Comparison of ENCODE assay signal across 8 cellular contexts in the genomic region with DNA sequence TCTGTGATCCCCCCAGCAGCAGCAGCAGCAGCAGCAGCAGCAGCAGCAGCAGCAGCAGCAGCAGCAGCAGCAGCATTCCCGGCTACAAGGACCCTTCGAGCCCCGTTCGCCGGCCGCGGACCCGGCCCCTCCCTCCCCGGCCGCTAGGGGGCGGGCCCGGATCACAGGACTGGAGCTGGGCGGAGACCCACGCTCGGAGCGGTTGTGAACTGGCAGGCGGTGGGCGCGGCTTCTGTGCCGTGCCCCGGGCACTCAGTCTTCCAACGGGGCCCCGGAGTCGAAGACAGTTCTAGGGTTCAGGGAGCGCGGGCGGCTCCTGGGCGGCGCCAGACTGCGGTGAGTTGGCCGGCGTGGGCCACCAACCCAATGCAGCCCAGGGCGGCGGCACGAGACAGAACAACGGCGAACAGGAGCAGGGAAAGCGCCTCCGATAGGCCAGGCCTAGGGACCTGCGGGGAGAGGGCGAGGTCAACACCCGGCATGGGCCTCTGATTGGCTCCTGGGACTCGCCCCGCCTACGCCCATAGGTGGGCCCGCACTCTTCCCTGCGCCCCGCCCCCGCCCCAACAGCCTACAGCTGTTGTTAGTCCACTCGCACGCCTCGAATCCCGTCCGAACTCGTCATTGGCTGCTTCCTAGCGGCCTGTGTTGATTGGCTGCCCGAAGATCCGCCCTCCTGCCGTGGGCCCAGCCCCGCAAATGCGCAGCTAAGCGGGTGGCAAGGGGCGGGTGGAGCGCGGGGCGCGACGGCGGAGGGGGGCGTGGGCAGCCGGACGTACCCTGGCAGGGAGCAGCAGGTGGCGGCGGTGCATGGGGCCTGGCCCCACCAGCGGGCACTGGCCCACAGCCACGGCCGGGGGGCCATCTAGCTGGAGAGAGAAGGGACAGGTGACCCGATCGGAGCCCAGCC. TPM values are rescaled to one million over a fixed set of nuclear protein-coding genes. Genes with fewer than 3 reads are reported as not detected.
DNase-seq lines count a peak whose midpoint lies in the region; FAIRE-seq and TF ChIP-seq lines count a peak whose summit lies in the region.

No MANE protein-coding gene starts in this region.

- FAIRE-seq in H54 (lab: Jason Lieb, UNC) (peak; percentile 67), frontal cortex (lab: Jason Lieb, UNC) (no peak)

- peak overlapping the region; percentile 91 for H3K9ac ChIP-seq in neuronal stem cell (ENCODE audit: low read depth, low read length, poor library complexity)
- H3K9ac ChIP-seq in subcutaneous abdominal adipose tissue (ENCODE audit: low read length in 5 of 5) = peak overlapping the region in 2 of 5 donors; percentile 58 to 74

- H4K8ac ChIP-seq in neuronal stem cell (ENCODE audit: low read depth, low read length) = no peak overlapping the region

- H3K79me1 ChIP-seq in neuronal stem cell (ENCODE audit: low read depth, low read length) = peaks cover 15% of the 10 kb centered on the region

- H2AFZ ChIP-seq in neuronal stem cell (ENCODE audit: low read length) = peak overlapping the region; percentile 91

- H3K4me1 ChIP-seq in neuronal stem cell (ENCODE audit: control insufficient read depth in 2 of 2, insufficient read depth in 1 of 2, low read depth in 1 of 2, low read length in 2 of 2) = peaks cover 12% of the 10 kb centered on the region in 2 donors
- peaks cover 0 to 52% (median 43%) of the 10 kb centered on the region in 5 donors for H3K4me1 ChIP-seq in subcutaneous abdominal adipose tissue (ENCODE audit: control insufficient read depth in 5 of 5, insufficient read depth in 5 of 5, low read length in 5 of 5)

- H2BK12ac ChIP-seq in neuronal stem cell (ENCODE audit: low read length) = no peak overlapping the region

- peak overlapping the region; percentile 91 for H2BK120ac ChIP-seq in neuronal stem cell (ENCODE audit: low read depth, low read length)

- DNase-seq in EL = peak; percentile 98
- peak; percentile 86 for DNase-seq in H54 (ENCODE audit: insufficient read length, low spot score)
- DNase-seq in M059J (ENCODE audit: low read depth) = peak; percentile 90
- DNase-seq in SHP77 treated with DMSO at 0.1 percent for 48 hours (lab: John Stamatoyannopoulos, UW) = peak; percentile 95
- peak; percentile 79 to 92 (median 86) for DNase-seq in activated naive CD4-positive, alpha-beta T cell (lab: John Stamatoyannopoulos, UW)
- peak; percentile 97 for DNase-seq in frontal cortex (ENCODE audit: low spot score in 2 of 2)
- peak; percentile 98 for DNase-seq in neuronal stem cell (ENCODE audit: low spot score)

- H3K27ac ChIP-seq in neuronal stem cell (replicated peaks; ENCODE audit: low read length) (peak overlapping the region; percentile 98), subcutaneous abdominal adipose tissue (ENCODE audit: low read depth, low read length) (peak overlapping the region; percentile 94)

- H3K4me2 ChIP-seq in neuronal stem cell (ENCODE audit: insufficient read depth, low read length, poor library complexity, severe bottlenecking) = peak overlapping the region; percentile 94

- peak overlapping the region; percentile 100 for H3K23ac ChIP-seq in neuronal stem cell (ENCODE audit: low read depth, low read length, poor library complexity)

- H3K18ac ChIP-seq in neuronal stem cell (ENCODE audit: low read length) = peak overlapping the region; percentile 100

- 0 out of 2 replicates have a peak, but pooled peaks have one; percentile 7 for TF ChIP-seq POLR2A in H54 (IDR thresholded peaks at IDR 0.05; ENCODE audit: low read depth, low read length)

- H3K36me3 ChIP-seq in neuronal stem cell (replicated peaks in 1 of 2; ENCODE audit: control insufficient read depth in 2 of 2, insufficient read depth in 2 of 2, low read length in 2 of 2) (peaks cover 15 to 49% of the 10 kb centered on the region in 2 donors), subcutaneous abdominal adipose tissue (ENCODE audit: control insufficient read depth in 5 of 5, insufficient read depth in 5 of 5, low read length in 5 of 5) (peaks cover 0 to 15% (median 8%) of the 10 kb centered on the region in 5 donors)

- H3K9me3 ChIP-seq in neuronal stem cell (replicated peaks in 1 of 2; ENCODE audit: control insufficient read depth in 2 of 2, insufficient read depth in 1 of 2, low read depth in 1 of 2, low read length in 2 of 2) = no peaks in the 10 kb centered on the region
- H3K9me3 ChIP-seq in subcutaneous abdominal adipose tissue (ENCODE audit: control insufficient read depth in 5 of 5, low read length in 5 of 5) = no peaks in the 10 kb centered on the region

- peak overlapping the region; percentile 37 for H3K4ac ChIP-seq in neuronal stem cell (ENCODE audit: low read length)

- peak overlapping the region; percentile 48 to 86 for H3K4me3 ChIP-seq in neuronal stem cell (ENCODE audit: low read length in 2 of 2)
- H3K4me3 ChIP-seq in subcutaneous abdominal adipose tissue (ENCODE audit: low read depth in 1 of 5, low read length in 5 of 5) = peak overlapping the region in 4 of 5 donors; percentile 70 to 93 (median 84)

- peak overlapping the region; percentile 96 for H2AK5ac ChIP-seq in neuronal stem cell (ENCODE audit: low read depth, low read length)

- H2BK15ac ChIP-seq in neuronal stem cell (ENCODE audit: low read length) = peak overlapping the region; percentile 85

- peak overlapping the region; percentile 97 for H2BK5ac ChIP-seq in neuronal stem cell (ENCODE audit: low read length)

- H4K91ac ChIP-seq in neuronal stem cell (ENCODE audit: low read depth, low read length, poor library complexity) = no peak overlapping the region

- peak overlapping the region; percentile 82 for H3K14ac ChIP-seq in neuronal stem cell (ENCODE audit: low read length)

- no peaks in the 10 kb centered on the region for H3K27me3 ChIP-seq in neuronal stem cell (ENCODE audit: control insufficient read depth in 3 of 3, insufficient read depth in 3 of 3, low read depth in 1 of 3, low read length in 3 of 3)
- H3K27me3 ChIP-seq in subcutaneous abdominal adipose tissue (ENCODE audit: control insufficient read depth in 5 of 5, insufficient read depth in 4 of 5, low read length in 5 of 5) = peaks cover 0 to 5% (median 0%) of the 10 kb centered on the region in 5 donors

- WGBS in neuronal stem cell (ENCODE audit: extremely low coverage in 2 of 2, insufficient read length in 2 of 2, insufficient replicate concordance in 1 of 2), 2 donors = no CpG with 5 or more reads among the region's 79 CpGs

RNA-seq across cellular contexts. Expression of a gene that starts 1.4 kb away (rescaled TPM):
- 8.7 and 14.8 TPM in 2 replicates for total RNA-seq in M059J (2014; rRNA removed; shearing (Covaris generic))
- total RNA-seq in frontal cortex = 0.82 TPM
- polyA plus RNA-seq in neuronal stem cell (2013, experiment 1 of 2) = 34.8 TPM
- polyA plus RNA-seq in neuronal stem cell (2013, experiment 2 of 2) = 34.5 TPM

RNA-seq across cellular contexts. Expression of a gene that starts 11.8 kb away (rescaled TPM):
- 22.7 and 40.4 TPM in 2 replicates for total RNA-seq in M059J (2014; rRNA removed; shearing (Covaris generic))
- total RNA-seq in frontal cortex = 13.9 TPM
- 29.4 TPM for polyA plus RNA-seq in neuronal stem cell (2013, experiment 1 of 2)
- 28.6 TPM for polyA plus RNA-seq in neuronal stem cell (2013, experiment 2 of 2)

RNA-seq across cellular contexts. Expression of a gene that starts 22.2 kb away (rescaled TPM):
- 16.0 and 38.2 TPM in 2 replicates for total RNA-seq in M059J (2014; rRNA removed; shearing (Covaris generic))
- 47.7 TPM for total RNA-seq in frontal cortex
- polyA plus RNA-seq in neuronal stem cell (2013, experiment 1 of 2) = 36.3 TPM
- polyA plus RNA-seq in neuronal stem cell (2013, experiment 2 of 2) = 35.8 TPM

RNA-seq across cellular contexts. Expression of a gene that starts 37.2 kb away (rescaled TPM):
- 0.25 TPM in 1 of 2 replicates, not detected in the other for total RNA-seq in M059J (2014; rRNA removed; shearing (Covaris generic))
- total RNA-seq in frontal cortex = not detected
- 0.01 TPM for polyA plus RNA-seq in neuronal stem cell (2013, experiment 1 of 2)
- polyA plus RNA-seq in neuronal stem cell (2013, experiment 2 of 2) = 0.03 TPM

RNA-seq across cellular contexts. Expression of a gene that starts 39.8 kb away (rescaled TPM):
- 4.4 and 6.9 TPM in 2 replicates for total RNA-seq in M059J (2014; rRNA removed; shearing (Covaris generic))
- 13.9 TPM for total RNA-seq in frontal cortex
- 16.9 TPM for polyA plus RNA-seq in neuronal stem cell (2013, experiment 1 of 2)
- 17.4 TPM for polyA plus RNA-seq in neuronal stem cell (2013, experiment 2 of 2)

Comparison
In these comparisons a context has a peak if more than half of its experiments do, and no peak if none do; other contexts are left out.
1. Peak in every context shown above with its lines: DNase-seq, H3K4me3 ChIP-seq and H3K27ac ChIP-seq.